In the genomic region with DNA sequence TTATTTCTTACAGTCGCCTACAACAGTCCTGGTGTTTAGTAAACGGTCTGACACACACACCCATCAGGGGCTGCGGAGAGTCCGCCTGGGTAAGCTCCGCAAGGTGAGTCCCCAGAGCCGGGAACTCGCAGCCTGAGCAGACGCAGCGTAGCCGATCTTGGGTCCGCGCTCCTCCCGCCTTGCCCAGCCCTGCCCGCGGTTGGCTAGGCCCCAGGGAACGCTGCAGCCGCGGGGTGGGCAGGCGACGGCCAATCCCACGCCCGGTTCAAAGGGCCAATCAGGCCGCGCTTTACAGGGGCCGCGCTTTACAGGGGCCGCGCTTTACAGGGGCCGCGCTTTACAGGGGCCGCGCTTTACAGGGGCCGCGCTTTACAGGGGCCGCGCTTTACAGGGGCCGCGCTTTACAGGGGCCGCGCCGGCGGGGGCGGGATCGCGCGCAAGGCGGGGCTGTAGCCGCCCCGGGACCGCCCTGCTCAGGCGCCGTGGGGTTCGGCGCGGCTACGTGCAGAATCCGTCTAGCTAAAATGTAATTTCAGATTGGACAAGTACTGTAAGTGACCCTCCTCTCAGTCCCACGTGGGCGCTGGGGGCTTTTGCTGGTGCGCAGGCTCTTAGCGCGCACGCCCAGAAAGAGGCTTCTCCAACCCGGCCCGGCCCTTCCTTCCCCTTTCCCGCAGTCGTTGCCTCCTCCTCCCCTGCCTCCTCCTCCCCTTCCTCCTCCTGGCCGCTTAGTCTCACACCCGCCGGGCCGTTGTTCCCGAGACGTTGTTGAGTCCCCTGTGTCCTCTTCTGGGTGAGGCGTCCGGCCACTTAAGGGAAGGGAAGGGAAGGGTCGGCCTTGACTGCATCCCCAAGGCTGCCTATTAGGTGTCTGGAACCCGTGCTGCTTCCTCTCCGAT, we compare ENCODE assay signal across 1 cellular context.
TF ChIP-seq lines count a peak whose summit lies in the region.

A gene with protein sequence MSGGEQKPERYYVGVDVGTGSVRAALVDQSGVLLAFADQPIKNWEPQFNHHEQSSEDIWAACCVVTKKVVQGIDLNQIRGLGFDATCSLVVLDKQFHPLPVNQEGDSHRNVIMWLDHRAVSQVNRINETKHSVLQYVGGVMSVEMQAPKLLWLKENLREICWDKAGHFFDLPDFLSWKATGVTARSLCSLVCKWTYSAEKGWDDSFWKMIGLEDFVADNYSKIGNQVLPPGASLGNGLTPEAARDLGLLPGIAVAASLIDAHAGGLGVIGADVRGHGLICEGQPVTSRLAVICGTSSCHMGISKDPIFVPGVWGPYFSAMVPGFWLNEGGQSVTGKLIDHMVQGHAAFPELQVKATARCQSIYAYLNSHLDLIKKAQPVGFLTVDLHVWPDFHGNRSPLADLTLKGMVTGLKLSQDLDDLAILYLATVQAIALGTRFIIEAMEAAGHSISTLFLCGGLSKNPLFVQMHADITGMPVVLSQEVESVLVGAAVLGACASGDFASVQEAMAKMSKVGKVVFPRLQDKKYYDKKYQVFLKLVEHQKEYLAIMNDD (plus strand): TSS at position 737 of the 899 bp plus-strand sequence. CDS start 24,456 bp downstream, outside the sequence.

TF ChIP-seq in HepG2, 621 proteins besides CTCF, POLR2A, EP300 and RAD21 (continued from another document and continues in another):
- TF ChIP-seq, protein P1, sequence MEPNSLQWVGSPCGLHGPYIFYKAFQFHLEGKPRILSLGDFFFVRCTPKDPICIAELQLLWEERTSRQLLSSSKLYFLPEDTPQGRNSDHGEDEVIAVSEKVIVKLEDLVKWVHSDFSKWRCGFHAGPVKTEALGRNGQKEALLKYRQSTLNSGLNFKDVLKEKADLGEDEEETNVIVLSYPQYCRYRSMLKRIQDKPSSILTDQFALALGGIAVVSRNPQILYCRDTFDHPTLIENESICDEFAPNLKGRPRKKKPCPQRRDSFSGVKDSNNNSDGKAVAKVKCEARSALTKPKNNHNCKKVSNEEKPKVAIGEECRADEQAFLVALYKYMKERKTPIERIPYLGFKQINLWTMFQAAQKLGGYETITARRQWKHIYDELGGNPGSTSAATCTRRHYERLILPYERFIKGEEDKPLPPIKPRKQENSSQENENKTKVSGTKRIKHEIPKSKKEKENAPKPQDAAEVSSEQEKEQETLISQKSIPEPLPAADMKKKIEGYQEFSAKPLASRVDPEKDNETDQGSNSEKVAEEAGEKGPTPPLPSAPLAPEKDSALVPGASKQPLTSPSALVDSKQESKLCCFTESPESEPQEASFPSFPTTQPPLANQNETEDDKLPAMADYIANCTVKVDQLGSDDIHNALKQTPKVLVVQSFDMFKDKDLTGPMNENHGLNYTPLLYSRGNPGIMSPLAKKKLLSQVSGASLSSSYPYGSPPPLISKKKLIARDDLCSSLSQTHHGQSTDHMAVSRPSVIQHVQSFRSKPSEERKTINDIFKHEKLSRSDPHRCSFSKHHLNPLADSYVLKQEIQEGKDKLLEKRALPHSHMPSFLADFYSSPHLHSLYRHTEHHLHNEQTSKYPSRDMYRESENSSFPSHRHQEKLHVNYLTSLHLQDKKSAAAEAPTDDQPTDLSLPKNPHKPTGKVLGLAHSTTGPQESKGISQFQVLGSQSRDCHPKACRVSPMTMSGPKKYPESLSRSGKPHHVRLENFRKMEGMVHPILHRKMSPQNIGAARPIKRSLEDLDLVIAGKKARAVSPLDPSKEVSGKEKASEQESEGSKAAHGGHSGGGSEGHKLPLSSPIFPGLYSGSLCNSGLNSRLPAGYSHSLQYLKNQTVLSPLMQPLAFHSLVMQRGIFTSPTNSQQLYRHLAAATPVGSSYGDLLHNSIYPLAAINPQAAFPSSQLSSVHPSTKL (CRISPR knock-in tag; IDR thresholded peaks at IDR 0.05), result peak; percentile 49; the same call in 1 of the 2 replicates
- peak; percentile 92; the same call in 1 of the 2 replicates for TF ChIP-seq TOPORS (CRISPR knock-in tag; IDR thresholded peaks at IDR 0.05)
- TF ChIP-seq, protein P2, sequence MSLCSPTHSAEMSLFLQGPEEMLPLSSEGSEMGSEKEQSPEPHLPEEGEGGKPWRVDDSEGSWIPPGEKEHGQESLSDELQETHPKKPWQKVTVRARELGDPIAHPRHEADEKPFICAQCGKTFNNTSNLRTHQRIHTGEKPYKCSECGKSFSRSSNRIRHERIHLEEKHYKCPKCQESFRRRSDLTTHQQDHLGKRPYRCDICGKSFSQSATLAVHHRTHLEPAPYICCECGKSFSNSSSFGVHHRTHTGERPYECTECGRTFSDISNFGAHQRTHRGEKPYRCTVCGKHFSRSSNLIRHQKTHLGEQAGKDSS (CRISPR knock-in tag; IDR thresholded peaks at IDR 0.05; ENCODE audit: borderline replicate concordance, low read depth), result peak; percentile 48; the same call in 1 of the 2 replicates
- no peak for TF ChIP-seq TBX3 (IDR thresholded peaks at IDR 0.05; ENCODE audit: borderline replicate concordance)
- TF ChIP-seq CEBPG (CRISPR knock-in tag; IDR thresholded peaks at IDR 0.05), result no peak
- TF ChIP-seq, protein P3, sequence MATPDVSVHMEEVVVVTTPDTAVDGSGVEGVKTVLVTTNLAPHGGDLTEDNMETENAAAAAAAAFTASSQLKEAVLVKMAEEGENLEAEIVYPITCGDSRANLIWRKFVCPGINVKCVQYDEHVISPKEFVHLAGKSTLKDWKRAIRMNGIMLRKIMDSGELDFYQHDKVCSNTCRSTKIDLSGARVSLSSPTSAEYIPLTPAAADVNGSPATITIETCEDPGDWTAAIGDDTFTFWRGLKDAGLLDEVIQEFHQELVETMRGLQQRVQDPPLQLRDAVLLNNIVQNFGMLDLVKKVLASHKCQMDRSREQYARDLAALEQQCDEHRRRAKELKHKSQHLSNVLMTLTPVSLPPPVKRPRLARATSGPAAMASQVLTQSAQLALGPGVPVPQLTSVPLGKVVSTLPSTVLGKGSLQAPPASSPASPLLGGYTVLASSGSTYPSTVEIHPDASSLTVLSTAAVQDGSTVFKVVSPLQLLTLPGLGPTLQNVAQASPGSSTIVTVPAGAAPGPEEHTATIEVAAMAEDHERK (CRISPR knock-in tag; IDR thresholded peaks at IDR 0.05; ENCODE audit: low read depth), result no peak
- 0 out of 2 replicates have a peak, but pooled peaks have one; percentile 26 for TF ChIP-seq CBX5 (CRISPR knock-in tag; IDR thresholded peaks at IDR 0.05; ENCODE audit: borderline replicate concordance)
- TF ChIP-seq, protein P4, sequence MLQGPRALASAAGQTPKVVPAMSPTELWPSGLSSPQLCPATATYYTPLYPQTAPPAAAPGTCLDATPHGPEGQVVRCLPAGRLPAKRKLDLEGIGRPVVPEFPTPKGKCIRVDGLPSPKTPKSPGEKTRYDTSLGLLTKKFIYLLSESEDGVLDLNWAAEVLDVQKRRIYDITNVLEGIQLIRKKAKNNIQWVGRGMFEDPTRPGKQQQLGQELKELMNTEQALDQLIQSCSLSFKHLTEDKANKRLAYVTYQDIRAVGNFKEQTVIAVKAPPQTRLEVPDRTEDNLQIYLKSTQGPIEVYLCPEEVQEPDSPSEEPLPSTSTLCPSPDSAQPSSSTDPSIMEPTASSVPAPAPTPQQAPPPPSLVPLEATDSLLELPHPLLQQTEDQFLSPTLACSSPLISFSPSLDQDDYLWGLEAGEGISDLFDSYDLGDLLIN (CRISPR knock-in tag; IDR thresholded peaks at IDR 0.05; ENCODE audit: borderline replicate concordance), result peak; percentile 13; the same call in 1 of the 2 replicates
- TF ChIP-seq, protein P5, sequence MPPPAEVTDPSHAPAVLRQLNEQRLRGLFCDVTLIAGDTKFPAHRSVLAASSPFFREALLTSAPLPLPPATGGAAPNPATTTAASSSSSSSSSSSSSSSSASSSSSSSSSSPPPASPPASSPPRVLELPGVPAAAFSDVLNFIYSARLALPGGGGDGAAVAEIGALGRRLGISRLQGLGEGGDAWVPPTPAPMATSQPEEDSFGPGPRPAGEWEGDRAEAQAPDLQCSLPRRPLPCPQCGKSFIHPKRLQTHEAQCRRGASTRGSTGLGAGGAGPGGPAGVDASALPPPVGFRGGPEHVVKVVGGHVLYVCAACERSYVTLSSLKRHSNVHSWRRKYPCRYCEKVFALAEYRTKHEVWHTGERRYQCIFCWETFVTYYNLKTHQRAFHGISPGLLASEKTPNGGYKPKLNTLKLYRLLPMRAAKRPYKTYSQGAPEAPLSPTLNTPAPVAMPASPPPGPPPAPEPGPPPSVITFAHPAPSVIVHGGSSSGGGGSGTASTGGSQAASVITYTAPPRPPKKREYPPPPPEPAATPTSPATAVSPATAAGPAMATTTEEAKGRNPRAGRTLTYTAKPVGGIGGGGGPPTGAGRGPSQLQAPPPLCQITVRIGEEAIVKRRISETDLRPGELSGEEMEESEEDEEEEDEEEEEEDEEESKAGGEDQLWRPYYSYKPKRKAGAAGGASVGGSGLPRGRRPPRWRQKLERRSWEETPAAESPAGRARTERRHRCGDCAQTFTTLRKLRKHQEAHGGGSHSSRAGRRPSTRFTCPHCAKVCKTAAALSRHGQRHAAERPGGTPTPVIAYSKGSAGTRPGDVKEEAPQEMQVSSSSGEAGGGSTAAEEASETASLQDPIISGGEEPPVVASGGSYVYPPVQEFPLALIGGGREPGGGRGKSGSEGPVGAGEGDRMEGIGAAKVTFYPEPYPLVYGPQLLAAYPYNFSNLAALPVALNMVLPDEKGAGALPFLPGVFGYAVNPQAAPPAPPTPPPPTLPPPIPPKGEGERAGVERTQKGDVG (CRISPR knock-in tag; IDR thresholded peaks at IDR 0.05; ENCODE audit: borderline replicate concordance), result no peak
- no peak; the same call in 1 of the 2 replicates for TF ChIP-seq ZNF775 (CRISPR knock-in tag; IDR thresholded peaks at IDR 0.05; ENCODE audit: borderline replicate concordance)
- TF ChIP-seq, protein P6, sequence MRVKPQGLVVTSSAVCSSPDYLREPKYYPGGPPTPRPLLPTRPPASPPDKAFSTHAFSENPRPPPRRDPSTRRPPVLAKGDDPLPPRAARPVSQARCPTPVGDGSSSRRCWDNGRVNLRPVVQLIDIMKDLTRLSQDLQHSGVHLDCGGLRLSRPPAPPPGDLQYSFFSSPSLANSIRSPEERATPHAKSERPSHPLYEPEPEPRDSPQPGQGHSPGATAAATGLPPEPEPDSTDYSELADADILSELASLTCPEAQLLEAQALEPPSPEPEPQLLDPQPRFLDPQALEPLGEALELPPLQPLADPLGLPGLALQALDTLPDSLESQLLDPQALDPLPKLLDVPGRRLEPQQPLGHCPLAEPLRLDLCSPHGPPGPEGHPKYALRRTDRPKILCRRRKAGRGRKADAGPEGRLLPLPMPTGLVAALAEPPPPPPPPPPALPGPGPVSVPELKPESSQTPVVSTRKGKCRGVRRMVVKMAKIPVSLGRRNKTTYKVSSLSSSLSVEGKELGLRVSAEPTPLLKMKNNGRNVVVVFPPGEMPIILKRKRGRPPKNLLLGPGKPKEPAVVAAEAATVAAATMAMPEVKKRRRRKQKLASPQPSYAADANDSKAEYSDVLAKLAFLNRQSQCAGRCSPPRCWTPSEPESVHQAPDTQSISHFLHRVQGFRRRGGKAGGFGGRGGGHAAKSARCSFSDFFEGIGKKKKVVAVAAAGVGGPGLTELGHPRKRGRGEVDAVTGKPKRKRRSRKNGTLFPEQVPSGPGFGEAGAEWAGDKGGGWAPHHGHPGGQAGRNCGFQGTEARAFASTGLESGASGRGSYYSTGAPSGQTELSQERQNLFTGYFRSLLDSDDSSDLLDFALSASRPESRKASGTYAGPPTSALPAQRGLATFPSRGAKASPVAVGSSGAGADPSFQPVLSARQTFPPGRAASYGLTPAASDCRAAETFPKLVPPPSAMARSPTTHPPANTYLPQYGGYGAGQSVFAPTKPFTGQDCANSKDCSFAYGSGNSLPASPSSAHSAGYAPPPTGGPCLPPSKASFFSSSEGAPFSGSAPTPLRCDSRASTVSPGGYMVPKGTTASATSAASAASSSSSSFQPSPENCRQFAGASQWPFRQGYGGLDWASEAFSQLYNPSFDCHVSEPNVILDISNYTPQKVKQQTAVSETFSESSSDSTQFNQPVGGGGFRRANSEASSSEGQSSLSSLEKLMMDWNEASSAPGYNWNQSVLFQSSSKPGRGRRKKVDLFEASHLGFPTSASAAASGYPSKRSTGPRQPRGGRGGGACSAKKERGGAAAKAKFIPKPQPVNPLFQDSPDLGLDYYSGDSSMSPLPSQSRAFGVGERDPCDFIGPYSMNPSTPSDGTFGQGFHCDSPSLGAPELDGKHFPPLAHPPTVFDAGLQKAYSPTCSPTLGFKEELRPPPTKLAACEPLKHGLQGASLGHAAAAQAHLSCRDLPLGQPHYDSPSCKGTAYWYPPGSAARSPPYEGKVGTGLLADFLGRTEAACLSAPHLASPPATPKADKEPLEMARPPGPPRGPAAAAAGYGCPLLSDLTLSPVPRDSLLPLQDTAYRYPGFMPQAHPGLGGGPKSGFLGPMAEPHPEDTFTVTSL (CRISPR knock-in tag; IDR thresholded peaks at IDR 0.05; ENCODE audit: borderline replicate concordance), result no peak
- no peak; the same call in 1 of the 2 replicates for TF ChIP-seq ZNF709 (CRISPR knock-in tag; IDR thresholded peaks at IDR 0.05)
- peak; percentile 40; the same call in 1 of the 2 replicates for TF ChIP-seq ZNF788 (CRISPR knock-in tag; IDR thresholded peaks at IDR 0.05; ENCODE audit: borderline replicate concordance)
- TF ChIP-seq SRY (CRISPR knock-in tag; IDR thresholded peaks at IDR 0.05), result no peak
- TF ChIP-seq, protein P7, sequence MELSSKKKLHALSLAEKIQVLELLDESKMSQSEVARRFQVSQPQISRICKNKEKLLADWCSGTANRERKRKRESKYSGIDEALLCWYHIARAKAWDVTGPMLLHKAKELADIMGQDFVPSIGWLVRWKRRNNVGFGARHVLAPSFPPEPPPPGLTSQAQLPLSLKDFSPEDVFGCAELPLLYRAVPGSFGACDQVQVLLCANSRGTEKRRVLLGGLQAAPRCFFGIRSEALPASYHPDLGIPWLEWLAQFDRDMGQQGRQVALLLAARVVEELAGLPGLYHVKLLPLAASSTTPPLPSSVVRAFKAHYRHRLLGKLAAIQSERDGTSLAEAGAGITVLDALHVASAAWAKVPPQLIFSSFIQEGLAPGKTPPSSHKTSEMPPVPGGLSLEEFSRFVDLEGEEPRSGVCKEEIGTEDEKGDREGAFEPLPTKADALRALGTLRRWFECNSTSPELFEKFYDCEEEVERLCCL (CRISPR knock-in tag; IDR thresholded peaks at IDR 0.05; ENCODE audit: borderline replicate concordance), result no peak
- TF ChIP-seq, protein P8, sequence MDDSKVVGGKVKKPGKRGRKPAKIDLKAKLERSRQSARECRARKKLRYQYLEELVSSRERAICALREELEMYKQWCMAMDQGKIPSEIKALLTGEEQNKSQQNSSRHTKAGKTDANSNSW (CRISPR knock-in tag; IDR thresholded peaks at IDR 0.05; ENCODE audit: borderline replicate concordance), result peak; percentile 33; the same call in 1 of the 2 replicates
- no peak for TF ChIP-seq PAF1 (CRISPR knock-in tag; IDR thresholded peaks at IDR 0.05)
- TF ChIP-seq, protein P9, sequence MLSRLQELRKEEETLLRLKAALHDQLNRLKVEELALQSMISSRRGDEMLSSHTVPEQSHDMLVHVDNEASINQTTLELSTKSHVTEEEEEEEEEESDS (CRISPR knock-in tag; IDR thresholded peaks at IDR 0.05; ENCODE audit: borderline replicate concordance), result no peak
- TF ChIP-seq KDM5B (CRISPR knock-in tag; IDR thresholded peaks at IDR 0.05; ENCODE audit: borderline replicate concordance), result peak; percentile 72; the same call in 1 of the 2 replicates
- TF ChIP-seq NKX3-1 (CRISPR knock-in tag; IDR thresholded peaks at IDR 0.05), result no peak
- TF ChIP-seq SRSF1 (optimal IDR thresholded peaks at IDR 0.05; ENCODE audit: low read depth, low read length), result no peak
- 0 out of 2 replicates have a peak, but pooled peaks have one; percentile 37 for TF ChIP-seq SALL2 (CRISPR knock-in tag; IDR thresholded peaks at IDR 0.05)
- TF ChIP-seq, protein P10, sequence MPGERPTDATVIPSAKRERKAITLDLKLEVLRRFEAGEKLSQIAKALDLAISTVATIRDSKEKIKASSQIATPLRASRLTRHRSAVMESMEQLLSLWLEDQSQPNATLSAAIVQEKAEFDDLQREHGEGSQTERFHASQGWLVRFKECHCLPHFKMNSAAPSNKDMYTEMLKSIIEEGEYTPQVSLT (CRISPR knock-in tag; IDR thresholded peaks at IDR 0.05; ENCODE audit: borderline replicate concordance, low read depth), result no peak
- TF ChIP-seq NCOR1 (IDR thresholded peaks at IDR 0.05; ENCODE audit: borderline replicate concordance, low read length), result peak; percentile 66; the same call in 1 of the 2 replicates
- TF ChIP-seq, protein P11, sequence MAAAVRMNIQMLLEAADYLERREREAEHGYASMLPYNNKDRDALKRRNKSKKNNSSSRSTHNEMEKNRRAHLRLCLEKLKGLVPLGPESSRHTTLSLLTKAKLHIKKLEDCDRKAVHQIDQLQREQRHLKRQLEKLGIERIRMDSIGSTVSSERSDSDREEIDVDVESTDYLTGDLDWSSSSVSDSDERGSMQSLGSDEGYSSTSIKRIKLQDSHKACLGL (CRISPR knock-in tag; IDR thresholded peaks at IDR 0.05), result no peak; the same call in 1 of the 2 replicates
